In genomic region chr5:131786900-131787692, GRCh38 we compare ENCODE assay signal across 15 cellular contexts.
"Had no signal": no experiment of that assay in that cellular context is flagged by ENCODE, and none has a peak within 500 bp of the region (broad histone marks: within the 10 kb centered on the region; RNA-seq: fewer than 3 reads in every experiment).

No MANE protein-coding gene starts in this region.

- H3K9me3 Mint-ChIP-seq: activated naive CD4-positive, alpha-beta T cell treated with anti-CD3 and anti-CD28 coated beads, Interleukin-2, amount 50 U/mL, for 24 hours; central memory CD8-positive, alpha-beta T cell had no signal

- H3K27ac ChIP-seq: epithelial cell of prostate, gastroesophageal sphincter, stomach had no signal

- FAIRE-seq: urothelium cell line had no signal

- H3K4me3 ChIP-seq: gastroesophageal sphincter, lung, stomach had no signal

- ATAC-seq: gastroesophageal sphincter; naive thymus-derived CD8-positive, alpha-beta T cell had no signal

- H3K4me3 Mint-ChIP-seq: activated naive CD4-positive, alpha-beta T cell treated with anti-CD3 and anti-CD28 coated beads, Interleukin-2, amount 50 U/mL, for 24 hours; central memory CD8-positive, alpha-beta T cell had no signal

- H3K9me3 ChIP-seq: gastroesophageal sphincter, stomach had no signal

- H3K27ac Mint-ChIP-seq: activated naive CD4-positive, alpha-beta T cell treated with anti-CD3 and anti-CD28 coated beads, Interleukin-2, amount 50 U/mL, for 24 hours had no signal

- H3K27me3 ChIP-seq: gastroesophageal sphincter, stomach had no signal

- H3K36me3 ChIP-seq: stomach had no signal

- DNase-seq: activated CD4-positive, alpha-beta T cell treated with anti-CD3 and anti-CD28 coated beads, Interleukin-2, amount 50 U/mL, for 1 hour; cortex of kidney; effector CD8-positive, alpha-beta T cell; hypothalamus; kidney glomerular epithelial cell; naive thymus-derived CD8-positive, alpha-beta T cell; occipital lobe; stimulated activated CD4-positive, alpha-beta T cell treated with anti-CD3 and anti-CD28 coated beads, Interleukin-4, amount 100 ng/mL, for 4 hours; stomach had no signal

- H3K27me3 Mint-ChIP-seq: activated naive CD4-positive, alpha-beta T cell treated with anti-CD3 and anti-CD28 coated beads, Interleukin-2, amount 50 U/mL, for 24 hours; central memory CD8-positive, alpha-beta T cell; naive thymus-derived CD8-positive, alpha-beta T cell had no signal
